In the genomic region with DNA sequence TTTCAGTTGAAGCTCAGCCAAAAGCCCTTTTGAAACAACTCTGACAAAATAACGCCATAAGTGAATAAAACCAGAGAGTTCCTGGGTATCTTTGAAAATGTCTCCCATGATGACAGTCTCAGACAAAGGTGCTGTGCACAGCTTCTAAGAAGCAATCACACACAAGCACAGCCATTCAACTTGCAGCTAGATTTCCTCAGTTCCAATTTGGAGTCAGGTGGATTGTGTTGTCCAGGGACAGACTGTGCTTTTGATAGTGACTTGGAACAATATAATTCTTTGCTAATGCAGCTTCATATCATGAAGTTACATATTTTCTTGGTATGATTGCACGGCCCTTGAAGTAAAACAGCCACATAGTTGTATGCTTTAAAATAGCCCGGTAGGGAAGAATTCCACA, we compare ENCODE assay signal across 24 cellular contexts.
"Had no signal": no experiment of that assay in that cellular context is flagged by ENCODE, and none has a peak within 500 bp of the region (broad histone marks: within the 10 kb centered on the region; RNA-seq: fewer than 3 reads in every experiment).

No MANE protein-coding gene starts in this region.

- DNase-seq: hippocampal formation; kidney; left colon; left lung; midbrain; mucosa of descending colon; naive thymus-derived CD4-positive, alpha-beta T cell; nucleus accumbens; psoas muscle; right lobe of liver; stimulated activated CD4-positive, alpha-beta T cell treated with anti-CD3 and anti-CD28 coated beads, Interleukin-12 subunit alpha, Interleukin-12 subunit beta, amount 100 ng/mL, for 4 hours; stimulated activated CD4-positive, alpha-beta T cell treated with anti-CD3 and anti-CD28 coated beads, Interleukin-15, amount 100 ng/mL, for 24 hours; stimulated activated CD4-positive, alpha-beta T cell treated with anti-CD3 and anti-CD28 coated beads, Interleukin-2, amount 100 ng/mL, for 24 hours; stimulated activated CD4-positive, alpha-beta T cell treated with anti-CD3 and anti-CD28 coated beads, Interleukin-4, amount 100 ng/mL, for 1 hour; stimulated activated naive B cell treated with anti-CD40 and anti-IgM and Interleukin-4, amounts not matched to agents 10 μg/mL and 1 μg/mL and 100 μg/mL, for 72 hours; stimulated activated naive CD8-positive, alpha-beta T cell treated with anti-CD3 and anti-CD28 coated beads, Interleukin-15, Interleukin-2, amounts not matched to agents 100 U/mL and 50 U/mL, for 24 hours; stomach; testis; thyroid gland; transverse colon; upper lobe of left lung had no signal

- H3K9me3 ChIP-seq: left lung, mucosa of descending colon, psoas muscle, right lobe of liver, stomach, testis, thyroid gland, transverse colon, upper lobe of left lung, vagina had no signal

- ATAC-seq: left lung; mucosa of descending colon; naive thymus-derived CD4-positive, alpha-beta T cell; natural killer cell treated with Interleukin-12 subunit alpha and Interleukin-12 subunit beta and Interleukin-15 and Interleukin-18, amount 100 ng/mL, for 72 hours; right lobe of liver; stimulated activated naive B cell treated with anti-CD40 and anti-IgM and Interleukin-4, amounts not matched to agents 10 μg/mL and 1 μg/mL and 100 μg/mL, for 72 hours; stimulated activated naive CD8-positive, alpha-beta T cell treated with anti-CD3 and anti-CD28 coated beads, Interleukin-15, Interleukin-2, amounts not matched to agents 100 U/mL and 50 U/mL, for 24 hours had no signal

- H3K27me3 ChIP-seq: left lung, right lobe of liver, stomach, testis, thyroid gland, transverse colon, upper lobe of left lung, vagina had no signal

- H3K27ac ChIP-seq: left lung, parathyroid adenoma, psoas muscle, right lobe of liver, stomach, thyroid gland, transverse colon, upper lobe of left lung, vagina had no signal

- H3K36me3 ChIP-seq: right lobe of liver, transverse colon, vagina had no signal

- H3K4me1 ChIP-seq: left lung, parathyroid adenoma, right lobe of liver had no signal

- H3K4me3 ChIP-seq: left lung, mucosa of descending colon, psoas muscle, right lobe of liver, stomach, testis, thyroid gland, transverse colon, upper lobe of left lung, vagina had no signal
